Comparison of ENCODE assay signal across 11 cellular contexts in genomic region chr21:33974513-33975468, GRCh38. TPM values are rescaled to one million over a fixed set of nuclear protein-coding genes. Genes with fewer than 3 reads are reported as not detected.
DNase-seq lines count a peak whose midpoint lies in the region; ATAC-seq, FAIRE-seq and TF ChIP-seq lines count a peak whose summit lies in the region.
"Had no signal": no experiment of that assay in that cellular context is flagged by ENCODE, and none has a peak within 500 bp of the region (broad histone marks: within the 10 kb centered on the region; RNA-seq: fewer than 3 reads in every experiment).

No MANE protein-coding gene starts in this region.

- H3K9me1 ChIP-seq in keratinocyte (ENCODE audit: control insufficient read depth, extremely low read depth, insufficient read depth, low read length): no peaks in the 10 kb centered on the region

- no peak for TF ChIP-seq CTCF in A673 (conservative IDR thresholded peaks at IDR 0.05; ENCODE audit: low read depth, low read length)
- no peak for TF ChIP-seq CTCF in Calu3 (IDR thresholded peaks at IDR 0.05; ENCODE audit: unreplicated experiment)
- no peak for TF ChIP-seq CTCF in keratinocyte (optimal IDR thresholded peaks at IDR 0.05 in 1 of 3, IDR thresholded peaks at IDR 0.05 in 1 of 3, conservative IDR thresholded peaks at IDR 0.05 in 1 of 3; ENCODE audit: extremely low read depth in 1 of 3, insufficient read depth in 2 of 3, low read length in 3 of 3)

- H3K36me3 Mint-ChIP-seq in Calu3 (ENCODE audit: insufficient read depth, unreplicated experiment): peaks cover 5% of the 10 kb centered on the region
- peaks cover 4% of the 10 kb centered on the region for H3K36me3 Mint-ChIP-seq in activated CD4-positive, alpha-beta memory T cell treated with anti-CD3 and anti-CD28 coated beads for 36 hours

- H3K4me3 Mint-ChIP-seq in Calu3 (ENCODE audit: low read depth, unreplicated experiment): no peak overlapping the region
- no peak overlapping the region for H3K4me3 Mint-ChIP-seq in activated CD4-positive, alpha-beta memory T cell treated with anti-CD3 and anti-CD28 coated beads for 36 hours

- peaks cover 43% of the 10 kb centered on the region for H3K4me1 Mint-ChIP-seq in Calu3 (ENCODE audit: low read depth, unreplicated experiment)
- H3K4me1 Mint-ChIP-seq in activated CD4-positive, alpha-beta memory T cell treated with anti-CD3 and anti-CD28 coated beads for 36 hours (ENCODE audit: low read depth): peaks cover 64% of the 10 kb centered on the region

- no peaks in the 10 kb centered on the region for H3K79me2 ChIP-seq in keratinocyte (ENCODE audit: control insufficient read depth, insufficient read depth, low read length)

- H3K9me3 Mint-ChIP-seq in Calu3 (ENCODE audit: low read depth, unreplicated experiment): no peaks in the 10 kb centered on the region
- H3K9me3 Mint-ChIP-seq in activated CD4-positive, alpha-beta memory T cell treated with anti-CD3 and anti-CD28 coated beads for 36 hours: no peaks in the 10 kb centered on the region

- dilution Hi-C loops in keratinocyte (cut with MboI; ENCODE audit: extremely low pct_ligation_motif_present, low sequenced_read_pairs): no loop called here

- BruUV-seq in A673 (replicated peaks; lab: Mats Ljungman, UMichigan): no TSS peak
- BruUV-seq in Calu3 (replicated peaks; lab: Mats Ljungman, UMichigan): no TSS peak

- H3K27ac Mint-ChIP-seq in Calu3 (ENCODE audit: unreplicated experiment): peak overlapping the region; percentile 91
- H3K27ac Mint-ChIP-seq in activated CD4-positive, alpha-beta memory T cell treated with anti-CD3 and anti-CD28 coated beads for 36 hours: peak overlapping the region; percentile 100

- H3K27ac ChIP-seq in A673 (ENCODE audit: low read depth, low read length, poor library complexity, severe bottlenecking) (peak overlapping the region; percentile 92), keratinocyte (ENCODE audit: control insufficient read depth, insufficient read depth, low read length) (peak overlapping the region; percentile 98)

- H3K36me3 ChIP-seq in A673 (ENCODE audit: insufficient read depth, low read length, poor library complexity, severe bottlenecking) (no peaks in the 10 kb centered on the region), keratinocyte (ENCODE audit: control insufficient read depth in 2 of 2, extremely low read depth in 1 of 2, insufficient read depth in 2 of 2, low read length in 2 of 2) (no peaks in the 10 kb centered on the region)
- H3K36me3 ChIP-seq: uterus had no signal

- H3K9ac ChIP-seq in keratinocyte (ENCODE audit: control insufficient read depth, extremely low read depth, insufficient read depth, low read length): no peak overlapping the region

- no peaks in the 10 kb centered on the region for H4K20me1 ChIP-seq in keratinocyte (ENCODE audit: control insufficient read depth, extremely low read depth, insufficient read depth, low read length)

- CTCF ChIA-PET in A673 (lab: Charles Lee): no interaction called here
- CTCF ChIA-PET in Calu3 (lab: Charles Lee): no interaction called here
- CTCF ChIA-PET in activated CD4-positive, alpha-beta memory T cell treated with anti-CD3 and anti-CD28 coated beads for 36 hours (lab: Charles Lee): interaction anchor here (0.7 to 4.7 kb wide), 4 partner anchors 26 to 50 kb away, joined by 4 to 34 read pairs (median 16); no protein-coding TSS in a partner anchor

- H3K4me2 ChIP-seq in keratinocyte (ENCODE audit: control insufficient read depth, extremely low read depth, insufficient read depth, low read depth, low read length): no peak overlapping the region

- POLR2A ChIA-PET in A673 (lab: Charles Lee; ENCODE audit: low non-redundant PET): no interaction called here
- POLR2A ChIA-PET in activated CD4-positive, alpha-beta memory T cell treated with anti-CD3 and anti-CD28 coated beads for 36 hours (lab: Charles Lee): interaction anchor here (0.7 to 10.5 kb wide), 8 partner anchors 26 to 183 kb away, joined by 3 to 148 read pairs (median 10); no protein-coding TSS in a partner anchor

- no peaks in the 10 kb centered on the region for H3K27me3 ChIP-seq in A673 (replicated peaks; ENCODE audit: insufficient read depth, low read depth, low read length, poor library complexity)
- no peaks in the 10 kb centered on the region for H3K27me3 ChIP-seq in keratinocyte (ENCODE audit: control insufficient read depth, extremely low read depth, insufficient read depth, low read length)
- H3K27me3 ChIP-seq: body of pancreas, uterus had no signal

- FAIRE-seq in keratinocyte (lab: Jason Lieb, UNC): no peak
- no peak for FAIRE-seq in urothelium cell line (lab: Jason Lieb, UNC)

- H3K4me3 ChIP-seq in A673 (ENCODE audit: low read depth, low read length, poor library complexity, severe bottlenecking) (no peak overlapping the region), keratinocyte (ENCODE audit: control insufficient read depth in 2 of 3, extremely low read depth in 1 of 3, insufficient read depth in 2 of 3, low read depth in 1 of 3, low read length in 3 of 3) (no peak overlapping the region)
- H3K4me3 ChIP-seq: body of pancreas, uterus had no signal

- H3K9me3 ChIP-seq in A673 (ENCODE audit: low read depth, low read length, poor library complexity, severe bottlenecking) (no peaks in the 10 kb centered on the region), keratinocyte (ENCODE audit: control insufficient read depth, low read depth, low read length) (no peaks in the 10 kb centered on the region)
- H3K9me3 ChIP-seq: body of pancreas, uterus had no signal

- no peaks in the 10 kb centered on the region for H3K27me3 Mint-ChIP-seq in Calu3 (ENCODE audit: unreplicated experiment)
- H3K27me3 Mint-ChIP-seq in activated CD4-positive, alpha-beta memory T cell treated with anti-CD3 and anti-CD28 coated beads for 36 hours: no peaks in the 10 kb centered on the region

- H2AFZ ChIP-seq in keratinocyte (ENCODE audit: control insufficient read depth, low read length): no peak overlapping the region

- ATAC-seq in GM18909 (IDR thresholded peaks at IDR 0.05; ENCODE audit: poor library complexity, unreplicated experiment): no peak
- ATAC-seq: body of pancreas had no signal

- H3K4me1 ChIP-seq in A673 (ENCODE audit: insufficient read depth, low read length, poor library complexity, severe bottlenecking): peaks cover 50% of the 10 kb centered on the region
- peaks cover 42% of the 10 kb centered on the region for H3K4me1 ChIP-seq in keratinocyte (ENCODE audit: control insufficient read depth, extremely low read depth, insufficient read depth, low read length)

- DNase-seq in A673 (ENCODE audit: low spot score) (no peak), Calu3 (no peak), keratinocyte (ENCODE audit: low read depth, low spot score) (no peak), GM03348 (ENCODE audit: low spot score) (no peak), OCI-M1 (lab: John Stamatoyannopoulos, UW) (no peak), urothelium cell line (ENCODE audit: low spot score) (no peak)
- DNase-seq in activated CD4-positive, alpha-beta memory T cell treated with anti-CD3 and anti-CD28 coated beads for 36 hours: no peak
- DNase-seq: NCI-H1694 treated with DMSO at 0.1 percent for 48 hours, uterus had no signal

- intact Hi-C loops in A673 (cut with micrococcal nuclease; ENCODE audit: unreplicated experiment): no loop called here
- intact Hi-C loops in Calu3 (cut with micrococcal nuclease; ENCODE audit: unreplicated experiment): no loop called here
- intact Hi-C loops in activated CD4-positive, alpha-beta memory T cell treated with anti-CD3 and anti-CD28 coated beads for 36 hours (cut with micrococcal nuclease): loop anchor here (1.0 to 2.0 kb wide), 3 partner anchors 42 to 302 kb away; no protein-coding TSS in a partner anchor

RNA-seq across cellular contexts. Expression of gene ATP5PO, which starts 59.2 kb away (rescaled TPM):
- 254 and 255 TPM in 2 replicates for total RNA-seq in A673 (2021)
- total RNA-seq in Calu3 (2022): 125 and 130 TPM in 2 replicates
- total RNA-seq in activated CD4-positive, alpha-beta memory T cell treated with anti-CD3 and anti-CD28 coated beads for 36 hours: 100 to 1,000 TPM; 208 to 210 TPM
- polyA plus RNA-seq in keratinocyte: 231 to 359 TPM (median 273 TPM) in 3 replicates
- 54.8 TPM for polyA plus RNA-seq in keratinocyte (2011; ENCODE audit: low read depth)
- polyA plus RNA-seq in keratinocyte (2011; cell fraction: cytosol; rRNA removed): 250 and 373 TPM in 2 replicates
- polyA plus RNA-seq in keratinocyte (2011; cell fraction: nucleus; rRNA removed): 111 and 123 TPM in 2 replicates
- 182 and 202 TPM in 2 replicates for polyA plus RNA-seq in keratinocyte (2012; ENCODE audit: low replicate concordance)
- 44.7 to 124 TPM (median 120 TPM) in 3 replicates for polyA minus RNA-seq in keratinocyte
- polyA minus RNA-seq in keratinocyte (2011; cell fraction: cytosol; rRNA and poly(A)+ RNA removed): 90.0 TPM
- 15.3 and 30.9 TPM in 2 replicates for polyA minus RNA-seq in keratinocyte (2011; cell fraction: nucleus; rRNA and poly(A)+ RNA removed)
